ENCODE assay signal across 29 cellular contexts in genomic region chr2:150154308-150154797, GRCh38.
A peak's percentile ranks its signal among the peaks of the same experiment; 100 is the strongest.
DNase-seq lines count a peak whose midpoint lies in the region; ATAC-seq, FAIRE-seq and TF ChIP-seq lines count a peak whose summit lies in the region.
"Had no signal": no experiment of that assay in that cellular context is flagged by ENCODE, and none has a peak within 500 bp of the region (broad histone marks: within the 10 kb centered on the region; RNA-seq: fewer than 3 reads in every experiment).

No MANE protein-coding gene starts in this region.

- no peak for DNase-seq in A549 (ENCODE audit: low read depth in 1 of 2, low spot score in 1 of 2)
- peak; percentile 25 for DNase-seq in PC-3
- DNase-seq in epithelial cell of esophagus (ENCODE audit: low read depth): peak; percentile 56
- no peak for DNase-seq in mucosa of descending colon
- DNase-seq in HCEC 1CT: no peak
- DNase-seq in activated CD4-positive, alpha-beta T cell treated with anti-CD3 and anti-CD28 coated beads for 48 hours: no peak
- DNase-seq in activated CD4-positive, alpha-beta T cell treated with anti-CD3 and anti-CD28 coated beads for 36 hours: no peak
- DNase-seq: C1 segment of cervical spinal cord; CD4-positive, alpha-beta memory T cell; COR-L47; DMS 273 treated with DMSO at 0.1 percent for 48 hours; DMS79; EL; GDM1; Kasumi-1; MV-4-11; NCI-H1105; NCI-H1436 treated with DMSO at 0.1 percent for 48 hours; NCI-H187 treated with DMSO at 0.1 percent for 48 hours; NCI-H2171 treated with DMSO at 0.1 percent for 48 hours; NCI-H345; NCI-H510A treated with DMSO at 0.1 percent for 48 hours; NCI-H748 treated with DMSO at 0.1 percent for 48 hours; SJCRH30 had no signal

- peaks cover 44% of the 10 kb centered on the region for H3K4me1 ChIP-seq in A549
- H3K4me1 ChIP-seq in PC-3 (ENCODE audit: insufficient read depth, low read length): peaks cover 29% of the 10 kb centered on the region
- no peaks in the 10 kb centered on the region for H3K4me1 ChIP-seq in mucosa of descending colon (ENCODE audit: low read depth)
- H3K4me1 ChIP-seq: SJCRH30 had no signal

- POLR2A ChIA-PET in A549 (lab: Yijun Ruan, JAX): no interaction called here
- POLR2A ChIA-PET in PC-3 (lab: Charles Lee; ENCODE audit: unreplicated experiment): interaction anchor here (0.6 kb wide), 1 partner anchor 108 kb away, joined by 3 read pairs; no protein-coding TSS in a partner anchor
- POLR2A ChIA-PET in activated CD4-positive, alpha-beta T cell treated with anti-CD3 and anti-CD28 coated beads for 36 hours (lab: Charles Lee): no interaction called here

- peak overlapping the region; percentile 24; the same call in 1 of the 2 replicates for H2AFZ ChIP-seq in PC-3 (ENCODE audit: low read length)

- no peaks in the 10 kb centered on the region for H3K9me2 ChIP-seq in PC-3 (replicated peaks; ENCODE audit: low read length)

- no peaks in the 10 kb centered on the region for H3F3A ChIP-seq in PC-3 (ENCODE audit: low read length, unreplicated experiment)

- H3K79me2 ChIP-seq in PC-3 (ENCODE audit: low read length): no peaks in the 10 kb centered on the region

- no peak for TF ChIP-seq POLR2A in A549 (IDR thresholded peaks at IDR 0.05; ENCODE audit: low read length)

- no peaks in the 10 kb centered on the region for H3K36me3 ChIP-seq in PC-3 (ENCODE audit: low read depth, low read length)
- no peaks in the 10 kb centered on the region for H3K36me3 ChIP-seq in mucosa of descending colon (ENCODE audit: low read depth)
- H3K36me3 ChIP-seq: SJCRH30 had no signal

- ATAC-seq in A549: no peak; a peak in 1 of 6 replicates
- ATAC-seq in PC-3: peak; percentile 42
- peak; percentile 6 for ATAC-seq in mucosa of descending colon
- no peak for ATAC-seq in activated CD4-positive, alpha-beta T cell treated with anti-CD3 and anti-CD28 coated beads for 36 hours
- ATAC-seq: GM12878, K562, SK-N-SH treated with all-trans-retinoic acid at 6 μM for 48 hours had no signal

- H4K20me1 ChIP-seq in PC-3 (ENCODE audit: low read length): no peaks in the 10 kb centered on the region

- H3K4me3 Mint-ChIP-seq in activated CD4-positive, alpha-beta T cell treated with anti-CD3 and anti-CD28 coated beads for 36 hours: no peak overlapping the region
- H3K4me3 Mint-ChIP-seq: CD4-positive, alpha-beta memory T cell had no signal

- H3K36me3 Mint-ChIP-seq in activated CD4-positive, alpha-beta T cell treated with anti-CD3 and anti-CD28 coated beads for 36 hours (ENCODE audit: low read depth): no peaks in the 10 kb centered on the region
- H3K36me3 Mint-ChIP-seq: CD4-positive, alpha-beta memory T cell had no signal

- no peak for FAIRE-seq in A549 (lab: Jason Lieb, UNC)
- FAIRE-seq: A204.1, GM12878, K562 had no signal

- no peaks in the 10 kb centered on the region for H3K9me3 ChIP-seq in A549
- no peaks in the 10 kb centered on the region for H3K9me3 ChIP-seq in PC-3 (ENCODE audit: low read length)
- no peaks in the 10 kb centered on the region for H3K9me3 ChIP-seq in mucosa of descending colon
- H3K9me3 ChIP-seq: SJCRH30 had no signal

- no peaks in the 10 kb centered on the region for H3K27me3 Mint-ChIP-seq in activated CD4-positive, alpha-beta T cell treated with anti-CD3 and anti-CD28 coated beads for 36 hours
- H3K27me3 Mint-ChIP-seq: CD4-positive, alpha-beta memory T cell had no signal

- no peak overlapping the region for H3K27ac Mint-ChIP-seq in activated CD4-positive, alpha-beta T cell treated with anti-CD3 and anti-CD28 coated beads for 36 hours
- H3K27ac Mint-ChIP-seq: CD4-positive, alpha-beta memory T cell had no signal

- TF ChIP-seq EP300 in A549 (IDR thresholded peaks at IDR 0.05): no peak; a peak in 1 of 5 replicates

- no peaks in the 10 kb centered on the region for H3K4me1 Mint-ChIP-seq in activated CD4-positive, alpha-beta T cell treated with anti-CD3 and anti-CD28 coated beads for 36 hours
- H3K4me1 Mint-ChIP-seq: CD4-positive, alpha-beta memory T cell had no signal

- peak overlapping the region; percentile 45 for H3K4me2 ChIP-seq in A549
- peak overlapping the region; percentile 20; the same call in 1 of the 2 replicates for H3K4me2 ChIP-seq in PC-3 (ENCODE audit: low read length)

- H3K4me3 ChIP-seq in A549 (no peak overlapping the region), PC-3 (ENCODE audit: low read length) (no peak overlapping the region), epithelial cell of esophagus (ENCODE audit: low read length) (no peak overlapping the region), mucosa of descending colon (no peak overlapping the region)
- H3K4me3 ChIP-seq: GM12878, K562, SJCRH30 had no signal

- TF ChIP-seq RAD21 in A549 (conservative IDR thresholded peaks at IDR 0.05 in 1 of 2, IDR thresholded peaks at IDR 0.05 in 1 of 2): no peak

- TF ChIP-seq CTCF in A549 (IDR thresholded peaks at IDR 0.05) (no peak), PC-3 (conservative IDR thresholded peaks at IDR 0.05; ENCODE audit: low read depth, low read length) (no peak), epithelial cell of esophagus (IDR thresholded peaks at IDR 0.05; ENCODE audit: insufficient read depth, low read depth, low read length, missing control alignments) (no peak), mucosa of descending colon (IDR thresholded peaks at IDR 0.05) (no peak)

- intact Hi-C loops in PC-3 (cut with micrococcal nuclease) (no loop called here), mucosa of descending colon (cut with DNase I, micrococcal nuclease) (no loop called here)
- intact Hi-C loops in activated CD4-positive, alpha-beta T cell treated with anti-CD3 and anti-CD28 coated beads for 36 hours (cut with DNase I, micrococcal nuclease): no loop called here

- CTCF ChIA-PET in A549 (lab: Yijun Ruan, JAX): interaction anchor here (1.2 kb wide), 1 partner anchor 11 kb away, joined by 4 read pairs; no protein-coding TSS in a partner anchor
- CTCF ChIA-PET in PC-3 (lab: Charles Lee): interaction anchor here (0.6 kb wide), 1 partner anchor 20 kb away, joined by 5 read pairs; no protein-coding TSS in a partner anchor
- CTCF ChIA-PET in activated CD4-positive, alpha-beta T cell treated with anti-CD3 and anti-CD28 coated beads for 36 hours (lab: Charles Lee): no interaction called here

- H3K27me3 ChIP-seq in PC-3 (ENCODE audit: low read length): no peaks in the 10 kb centered on the region
- H3K27me3 ChIP-seq: SJCRH30 had no signal

- no TSS peak for BruUV-seq in PC-3 (replicated peaks; lab: Mats Ljungman, UMichigan)

- peak overlapping the region; percentile 34 to 82 for H3K27ac ChIP-seq in A549
- peak overlapping the region; percentile 76 for H3K27ac ChIP-seq in PC-3 (ENCODE audit: low read length)
- H3K27ac ChIP-seq: RWPE1, SJCRH30 had no signal

- H3K9me3 Mint-ChIP-seq in activated CD4-positive, alpha-beta T cell treated with anti-CD3 and anti-CD28 coated beads for 36 hours (ENCODE audit: low read depth): no peaks in the 10 kb centered on the region
- H3K9me3 Mint-ChIP-seq: CD4-positive, alpha-beta memory T cell had no signal

- WGBS in A549 (ENCODE audit: missing lambda C conversion rate): 43% methylated on average over 2 of the region's 2 CpGs

- H3K9ac ChIP-seq in PC-3 (ENCODE audit: low read length): peak overlapping the region; percentile 47

TF ChIP-seq in A549, 52 proteins besides CTCF, POLR2A, EP300 and RAD21:
- TF ChIP-seq JUNB (IDR thresholded peaks at IDR 0.05) (peak; percentile 14; the same call in 1 of the 2 replicates), CHD4 (IDR thresholded peaks at IDR 0.05; ENCODE audit: borderline replicate concordance) (no peak), CEBPB (IDR thresholded peaks at IDR 0.05) (0 out of 4 replicates have a peak, but pooled peaks have one; percentile 20 to 65)

Comparison
In these comparisons a context has a peak if more than half of its experiments do, and no peak if none do; other contexts are left out.
1. ATAC-seq: peak in PC-3 (single experiment) and mucosa of descending colon (single experiment); none in A549 (0 of 2) and activated CD4-positive, alpha-beta T cell treated with anti-CD3 and anti-CD28 coated beads for 36 hours (single experiment).
2. DNase-seq: peak in PC-3 (single experiment) and epithelial cell of esophagus (single experiment); none in A549 (0 of 2), mucosa of descending colon (0 of 3), HCEC 1CT (single experiment), activated CD4-positive, alpha-beta T cell treated with anti-CD3 and anti-CD28 coated beads for 48 hours (single experiment) and activated CD4-positive, alpha-beta T cell treated with anti-CD3 and anti-CD28 coated beads for 36 hours (single experiment).